ENCODE assay signal across 8 cellular contexts in the genomic region with DNA sequence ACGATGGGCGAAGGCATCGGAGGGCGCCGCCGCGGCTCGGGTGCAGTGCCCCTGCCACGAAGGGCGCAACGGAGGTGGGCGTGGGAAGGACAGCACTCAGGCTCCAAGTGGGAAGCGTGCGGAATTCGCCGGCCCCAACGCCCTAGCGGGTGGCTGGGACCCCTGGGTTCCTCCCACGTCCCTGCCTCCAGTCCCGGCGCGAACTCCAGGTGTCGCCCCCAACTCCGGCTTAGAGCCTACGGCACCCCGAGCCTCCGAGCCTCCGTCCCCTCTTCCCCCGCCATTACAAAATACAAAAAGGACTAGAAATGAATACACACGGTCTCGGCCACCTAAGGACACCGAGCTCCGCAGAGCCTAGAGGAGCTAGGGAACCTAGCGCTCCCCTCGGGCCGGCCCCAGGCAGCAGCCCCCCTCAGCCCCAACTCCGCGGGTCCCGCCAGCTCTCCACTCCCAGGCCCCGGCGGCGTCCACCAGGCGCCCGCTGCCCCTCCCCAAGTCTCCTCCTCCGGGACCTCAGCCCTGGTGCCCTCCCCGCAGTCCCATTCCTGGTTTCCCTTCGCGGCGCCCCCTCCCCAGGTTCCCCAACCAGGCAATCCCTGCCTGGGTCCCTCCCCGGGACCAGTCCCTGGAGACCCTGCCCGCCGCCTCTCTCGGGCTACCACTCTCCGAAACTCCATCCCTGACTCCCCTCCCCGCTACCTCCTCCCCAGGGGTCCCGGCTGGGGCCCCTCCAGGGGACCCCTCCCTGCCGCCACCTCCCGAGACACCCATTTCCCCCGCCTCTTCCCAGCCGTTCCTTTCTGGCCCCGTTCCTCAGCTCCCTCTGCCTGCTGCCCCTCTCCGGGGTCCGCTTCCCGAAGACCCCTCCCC. TPM values are rescaled to one million over a fixed set of nuclear protein-coding genes. Genes with fewer than 3 reads are reported as not detected.
DNase-seq lines count a peak whose midpoint lies in the region; FAIRE-seq and TF ChIP-seq lines count a peak whose summit lies in the region.

No MANE protein-coding gene starts in this region.

- peaks cover 2% of the 10 kb centered on the region for H3K36me3 Mint-ChIP-seq in T-helper 2 cell treated with Interferon-gamma antibody and Interleukin-4, amounts not matched to agents 5 μg/mL and 100 μg/mL, for 36 hours (ENCODE audit: low read depth)

- H3K4me3 ChIP-seq in bronchial epithelial cell (ENCODE audit: low read depth, low read length) (peak overlapping the region; percentile 44), lower leg skin (ENCODE audit: low read depth, poor library complexity, severe bottlenecking) (peak overlapping the region; percentile 53), thyroid gland (replicated peaks in 1 of 3) (peak overlapping the region in 2 of 3 donors; percentile 10 to 38)

- intact Hi-C loops in lower leg skin (cut with DNase I; ENCODE audit: low total_unique reads) (no loop called here), thyroid gland (cut with DNase I) (no loop called here)

- no peak for FAIRE-seq in bronchial epithelial cell (lab: Jason Lieb, UNC)

- peaks cover 16 to 23% of the 10 kb centered on the region in 2 donors for H3K4me1 ChIP-seq in thyroid gland

- peaks cover 65% of the 10 kb centered on the region for H3K27me3 Mint-ChIP-seq in T-helper 2 cell treated with Interferon-gamma antibody and Interleukin-4, amounts not matched to agents 5 μg/mL and 100 μg/mL, for 36 hours (ENCODE audit: low read depth)

- TF ChIP-seq CTCF in bronchial epithelial cell (IDR thresholded peaks at IDR 0.05; ENCODE audit: insufficient read depth, low read length, severe bottlenecking) (no peak), lower leg skin (IDR thresholded peaks at IDR 0.05) (no peak), thyroid gland (IDR thresholded peaks at IDR 0.05) (no peak), GM20000 (IDR thresholded peaks at IDR 0.05; ENCODE audit: extremely low read depth, missing control alignments) (no peak)

- no peak for DNase-seq in T-helper 2 cell treated with Interferon-gamma antibody and Interleukin-4, amounts not matched to agents 5 μg/mL and 100 μg/mL, for 36 hours (ENCODE audit: low spot score)
- DNase-seq in T-helper 2 cell (no peak), bronchial epithelial cell (ENCODE audit: low read depth) (no peak), lower leg skin (ENCODE audit: low spot score in 2 of 2) (peak in 1 of 2 donors; percentile 88), thyroid gland (no peak), NK-92 (lab: John Stamatoyannopoulos, UW; ENCODE audit: unreplicated experiment) (no peak), erythroblast (lab: John Stamatoyannopoulos, UW) (no peak), GM20000 (ENCODE audit: low spot score) (no peak)

- H3K4me1 Mint-ChIP-seq in T-helper 2 cell treated with Interferon-gamma antibody and Interleukin-4, amounts not matched to agents 5 μg/mL and 100 μg/mL, for 36 hours (ENCODE audit: low read depth), result peaks cover 4% of the 10 kb centered on the region

- no peaks in the 10 kb centered on the region for H3K9me3 ChIP-seq in thyroid gland

- TF ChIP-seq POLR2A in lower leg skin (IDR thresholded peaks at IDR 0.05), result no peak
- no peak for TF ChIP-seq POLR2A in thyroid gland (IDR thresholded peaks at IDR 0.05)
- TF ChIP-seq POLR2A in erythroblast (IDR thresholded peaks at IDR 0.05; ENCODE audit: low read length), result no peak

- H3K27me3 ChIP-seq in bronchial epithelial cell (ENCODE audit: control insufficient read depth, insufficient read depth, low read length) (peaks cover 2% of the 10 kb centered on the region), thyroid gland (peaks cover 7% of the 10 kb centered on the region)

- H3K36me3 ChIP-seq in bronchial epithelial cell (ENCODE audit: control insufficient read depth, insufficient read depth, low read length) (no peaks in the 10 kb centered on the region), thyroid gland (no peaks in the 10 kb centered on the region)

- H3K27ac ChIP-seq in thyroid gland, result no peak overlapping the region

- no peaks in the 10 kb centered on the region for H3K9me3 Mint-ChIP-seq in T-helper 2 cell treated with Interferon-gamma antibody and Interleukin-4, amounts not matched to agents 5 μg/mL and 100 μg/mL, for 36 hours

- H3K4me3 Mint-ChIP-seq in T-helper 2 cell treated with Interferon-gamma antibody and Interleukin-4, amounts not matched to agents 5 μg/mL and 100 μg/mL, for 36 hours, result peak overlapping the region; percentile 36

- H3K27ac Mint-ChIP-seq in T-helper 2 cell treated with Interferon-gamma antibody and Interleukin-4, amounts not matched to agents 5 μg/mL and 100 μg/mL, for 36 hours, result no peak overlapping the region

- 1% methylated on average over 34 to 54 of the region's 64 CpGs for WGBS in lower leg skin, 2 donors
- WGBS in thyroid gland, 2 donors, result 3 to 4% methylated on average over 36 to 45 of the region's 64 CpGs

RNA-seq across cellular contexts. Expression of a gene that starts 1.0 kb away (rescaled TPM):
- 0.26 and 0.38 TPM in 2 replicates for total RNA-seq in bronchial epithelial cell
- total RNA-seq in lower leg skin, result 1 to 10 TPM; 2.4 to 3.5 (median 2.7) TPM
- under 1 TPM in 1 of 4 donors, not detected in 3; 0.40 TPM for total RNA-seq in thyroid gland
